In the genomic region with DNA sequence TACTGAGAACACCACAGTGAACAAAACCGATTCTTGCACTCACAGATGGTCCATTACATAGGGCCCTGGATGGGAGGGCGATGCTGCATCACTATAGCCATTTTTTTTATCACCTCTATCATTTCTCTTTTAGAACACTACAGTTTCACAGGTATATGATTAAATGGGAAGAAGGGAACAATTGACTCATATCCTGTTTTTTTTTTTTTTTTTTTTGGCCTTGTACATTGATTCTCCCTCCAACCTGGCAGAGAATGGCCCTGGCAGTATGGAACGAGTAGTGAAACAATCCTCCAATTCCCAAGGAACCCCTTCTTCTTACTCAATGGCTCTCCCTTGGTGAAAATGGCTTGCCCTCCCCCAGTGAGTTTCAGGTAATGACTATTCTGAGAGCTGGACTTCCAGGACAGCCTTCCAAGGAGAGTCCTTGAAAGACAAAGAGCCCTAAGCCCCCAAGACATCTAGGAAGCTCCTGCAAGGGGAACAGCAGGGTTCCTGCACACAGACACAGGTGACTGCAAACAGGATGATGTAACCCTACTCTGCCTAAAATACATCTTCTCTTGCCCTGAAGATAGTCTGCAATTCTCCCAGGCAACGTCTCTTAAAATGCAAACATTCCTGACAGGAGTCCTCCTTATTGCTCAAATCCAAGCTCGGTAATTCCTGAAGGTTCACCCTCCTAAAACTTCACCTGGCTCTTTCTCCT, we compare ENCODE assay signal across 21 cellular contexts.
A peak's percentile ranks its signal among the peaks of the same experiment; 100 is the strongest.
DNase-seq lines count a peak whose midpoint lies in the region; ATAC-seq and TF ChIP-seq lines count a peak whose summit lies in the region.
"Had no signal": no experiment of that assay in that cellular context is flagged by ENCODE, and none has a peak within 500 bp of the region (broad histone marks: within the 10 kb centered on the region; RNA-seq: fewer than 3 reads in every experiment).

No MANE protein-coding gene starts in this region.

- no peak overlapping the region for H3K27ac ChIP-seq in GM23338 (ENCODE audit: low read depth)
- H3K27ac ChIP-seq: BLaER1 had no signal

- no peaks in the 10 kb centered on the region for H3K27me3 ChIP-seq in GM23338 (ENCODE audit: insufficient read depth)
- H3K27me3 ChIP-seq: BLaER1 had no signal

- H3F3A ChIP-seq in GM23338 (replicated peaks; ENCODE audit: low read depth) = no peaks in the 10 kb centered on the region

- peaks cover 2% of the 10 kb centered on the region; the same call in 1 of the 3 replicates for H3K9me3 Mint-ChIP-seq in GM23338

- no peak overlapping the region for H3K4me3 ChIP-seq in GM23338
- no peak overlapping the region for H3K4me3 ChIP-seq in epithelial cell of esophagus (ENCODE audit: low read length)
- H3K4me3 ChIP-seq: BLaER1 had no signal

- no peaks in the 10 kb centered on the region for H4K20me1 ChIP-seq in GM23338 (replicated peaks; ENCODE audit: insufficient read depth)
- H4K20me1 ChIP-seq: BLaER1 had no signal

- peaks cover 12% of the 10 kb centered on the region for H3K4me1 Mint-ChIP-seq in GM23338
- H3K4me1 Mint-ChIP-seq: CD4-positive, alpha-beta memory T cell had no signal

- peak overlapping the region; percentile 72 for H3K27ac Mint-ChIP-seq in GM23338
- H3K27ac Mint-ChIP-seq: CD4-positive, alpha-beta memory T cell had no signal

- 0 out of 2 replicates have a peak, but pooled peaks cover 3% of the 10 kb centered on the region for H3K9me2 ChIP-seq in GM23338 (ENCODE audit: insufficient read depth)
- H3K9me2 ChIP-seq: SK-N-SH had no signal

- DNase-seq in GM23338 (ENCODE audit: low spot score) = no peak
- DNase-seq in NCI-H69 (lab: John Stamatoyannopoulos, UW) = peak; percentile 76
- peak; percentile 7 for DNase-seq in epithelial cell of esophagus (ENCODE audit: low read depth)
- DNase-seq in renal cortical epithelial cell (ENCODE audit: low read depth) = peak; percentile 6
- DNase-seq in activated CD4-positive, CD25-positive, alpha-beta regulatory T cell (lab: John Stamatoyannopoulos, UW) = no peak
- DNase-seq in NCI-H510A treated with DMSO at 0.1 percent for 48 hours (lab: John Stamatoyannopoulos, UW) = no peak
- DNase-seq in activated CD4-positive, alpha-beta T cell treated with anti-CD3 and anti-CD28 coated beads for 48 hours = no peak
- DNase-seq: CD4-positive, alpha-beta memory T cell; DMS153; EL; HCEC 1CT; NCI-H1092 treated with DMSO at 0.1 percent for 48 hours; NCI-H146; NCI-H2081 treated with DMSO at 0.1 percent for 48 hours; NCI-H510A; NCI-H82; PC-3; RPMI8226; SHP77 treated with DMSO at 0.1 percent for 48 hours; SK-N-SH had no signal

- H3K4me2 ChIP-seq in GM23338 = no peak overlapping the region
- H3K4me2 ChIP-seq: BLaER1, SK-N-SH had no signal

- no peaks in the 10 kb centered on the region for H3K36me3 ChIP-seq in GM23338 (ENCODE audit: insufficient read depth)
- H3K36me3 ChIP-seq: BLaER1 had no signal

- no peak; the same call in 2 of the 3 replicates for ATAC-seq in GM23338
- ATAC-seq: PC-3 had no signal

- TF ChIP-seq CTCF in GM23338 (conservative IDR thresholded peaks at IDR 0.05; ENCODE audit: low read depth in 2 of 2) (no peak), epithelial cell of esophagus (IDR thresholded peaks at IDR 0.05; ENCODE audit: insufficient read depth, low read depth, low read length, missing control alignments) (no peak)

- peaks cover 3% of the 10 kb centered on the region; the same call in 2 of the 3 replicates for H3K36me3 Mint-ChIP-seq in GM23338 (ENCODE audit: low read depth)
- H3K36me3 Mint-ChIP-seq: CD4-positive, alpha-beta memory T cell had no signal

- peaks cover 7% of the 10 kb centered on the region; the same call in 1 of the 2 replicates for H3K4me1 ChIP-seq in GM23338 (ENCODE audit: insufficient read depth)

- peak overlapping the region; percentile 96 for H2AFZ ChIP-seq in GM23338

- H3K4me3 Mint-ChIP-seq in GM23338 = no peak overlapping the region
- H3K4me3 Mint-ChIP-seq: CD4-positive, alpha-beta memory T cell had no signal

- no peaks in the 10 kb centered on the region for H3K79me2 ChIP-seq in GM23338 (replicated peaks; ENCODE audit: insufficient read depth)

- H3K27me3 Mint-ChIP-seq in GM23338 (ENCODE audit: insufficient read depth, low read depth, poor library complexity) = peaks cover 8% of the 10 kb centered on the region

TF ChIP-seq in GM23338, 12 proteins besides CTCF, POLR2A, EP300 and RAD21 (continues in another document):
- TF ChIP-seq ZNF114 (CRISPR knock-in tag; IDR thresholded peaks at IDR 0.05) = no peak
- TF ChIP-seq REST (IDR thresholded peaks at IDR 0.05; ENCODE audit: unreplicated experiment) = no peak
- TF ChIP-seq, protein P1, sequence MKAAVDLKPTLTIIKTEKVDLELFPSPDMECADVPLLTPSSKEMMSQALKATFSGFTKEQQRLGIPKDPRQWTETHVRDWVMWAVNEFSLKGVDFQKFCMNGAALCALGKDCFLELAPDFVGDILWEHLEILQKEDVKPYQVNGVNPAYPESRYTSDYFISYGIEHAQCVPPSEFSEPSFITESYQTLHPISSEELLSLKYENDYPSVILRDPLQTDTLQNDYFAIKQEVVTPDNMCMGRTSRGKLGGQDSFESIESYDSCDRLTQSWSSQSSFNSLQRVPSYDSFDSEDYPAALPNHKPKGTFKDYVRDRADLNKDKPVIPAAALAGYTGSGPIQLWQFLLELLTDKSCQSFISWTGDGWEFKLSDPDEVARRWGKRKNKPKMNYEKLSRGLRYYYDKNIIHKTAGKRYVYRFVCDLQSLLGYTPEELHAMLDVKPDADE (IDR thresholded peaks at IDR 0.05) = no peak
- TF ChIP-seq NANOG (IDR thresholded peaks at IDR 0.05; ENCODE audit: borderline replicate concordance) = no peak
- no peak for TF ChIP-seq EZH2 (IDR thresholded peaks at IDR 0.05; ENCODE audit: low read depth, unreplicated experiment)
- no peak for TF ChIP-seq POLR2AphosphoS5 (IDR thresholded peaks at IDR 0.05; ENCODE audit: low read depth)

Comparison
In these comparisons a context has a peak if more than half of its experiments do, and no peak if none do; other contexts are left out.
1. DNase-seq: peak in NCI-H69 (single experiment), epithelial cell of esophagus (single experiment) and renal cortical epithelial cell (single experiment); none in GM23338 (single experiment), activated CD4-positive, CD25-positive, alpha-beta regulatory T cell (0 of 4), NCI-H510A treated with DMSO at 0.1 percent for 48 hours (single experiment) and activated CD4-positive, alpha-beta T cell treated with anti-CD3 and anti-CD28 coated beads for 48 hours (single experiment).